In genomic region chr3:172892158-172892557, GRCh38 we compare ENCODE assay signal across 16 cellular contexts.
DNase-seq lines count a peak whose midpoint lies in the region; ATAC-seq and TF ChIP-seq lines count a peak whose summit lies in the region.
"Had no signal": no experiment of that assay in that cellular context is flagged by ENCODE, and none has a peak within 500 bp of the region (broad histone marks: within the 10 kb centered on the region; RNA-seq: fewer than 3 reads in every experiment).

No MANE protein-coding gene starts in this region.

- TF ChIP-seq EP300 in SK-N-SH (IDR thresholded peaks at IDR 0.05; ENCODE audit: borderline replicate concordance in 1 of 2, low read depth in 1 of 2, low read length in 1 of 2) = no peak

- H3K27me3 ChIP-seq in SK-N-SH (ENCODE audit: insufficient read depth) (no peaks in the 10 kb centered on the region), smooth muscle cell (ENCODE audit: low read depth) (no peaks in the 10 kb centered on the region)
- H3K27me3 ChIP-seq: transverse colon had no signal

- no peaks in the 10 kb centered on the region for H3K9me2 ChIP-seq in SK-N-SH

- peaks cover 0 to 6% of the 10 kb centered on the region in 2 donors for H3K27me3 Mint-ChIP-seq in natural killer cell treated with Interleukin-12 subunit alpha and Interleukin-12 subunit beta and Interleukin-15 and Interleukin-18, amount 100 ng/mL, for 72 hours

- DNase-seq in SK-N-SH (no peak), RPMI7951 (ENCODE audit: low read depth) (peak; percentile 42), fibroblast of gingiva (ENCODE audit: low read depth) (peak; percentile 67), smooth muscle cell (lab: John Stamatoyannopoulos, UW; ENCODE audit: unreplicated experiment) (no peak), SIG-M5 treated with dmso at 0.1 percent for 504 hours (lab: John Stamatoyannopoulos, UW; ENCODE audit: unreplicated experiment) (no peak), NCI-H82 (lab: John Stamatoyannopoulos, UW) (no peak)
- DNase-seq in natural killer cell treated with Interleukin-12 subunit alpha and Interleukin-12 subunit beta and Interleukin-15 and Interleukin-18, amount 100 ng/mL, for 72 hours (ENCODE audit: low spot score) = no peak
- DNase-seq: 8988T; activated CD4-positive, CD25-positive, alpha-beta regulatory T cell; activated CD8-positive, alpha-beta memory T cell treated with anti-CD3 and anti-CD28 coated beads, Interleukin-2, amount 50 U/mL, for 4 hours; right cardiac atrium; stimulated activated CD4-positive, alpha-beta T cell treated with anti-CD3 and anti-CD28 coated beads, Interleukin-4, amount 100 ng/mL, for 1 hour; SW 1271; transverse colon had no signal

- H4K20me1 ChIP-seq in SK-N-SH (ENCODE audit: insufficient read depth) = no peaks in the 10 kb centered on the region
- no peaks in the 10 kb centered on the region for H4K20me1 ChIP-seq in smooth muscle cell (ENCODE audit: low read depth)

- CTCF ChIA-PET in SK-N-SH (lab: Yijun Ruan, JAX) = interaction anchor here (0.7 to 0.8 kb wide), 2 partner anchors 22 to 27 kb away, joined by 3 read pairs; no protein-coding TSS in a partner anchor

- no peak for TF ChIP-seq CTCF in SK-N-SH (IDR thresholded peaks at IDR 0.05)
- TF ChIP-seq CTCF in smooth muscle cell (IDR thresholded peaks at IDR 0.05; ENCODE audit: borderline replicate concordance, insufficient read depth, poor library complexity, severe bottlenecking) = no peak

- no peaks in the 10 kb centered on the region for H3K9me3 ChIP-seq in SK-N-SH
- peaks cover 5% of the 10 kb centered on the region for H3K9me3 ChIP-seq in smooth muscle cell (replicated peaks; ENCODE audit: low read depth)
- H3K9me3 ChIP-seq: transverse colon had no signal

- WGBS in SK-N-SH (ENCODE audit: low lambda C conversion rate) = 34% methylated on average over 2 of the region's 2 CpGs
- WGBS in smooth muscle cell (ENCODE audit: low lambda C conversion rate) = 37% methylated on average over 2 of the region's 2 CpGs

- H3K79me2 ChIP-seq in SK-N-SH (ENCODE audit: insufficient read depth) = no peaks in the 10 kb centered on the region
- no peaks in the 10 kb centered on the region for H3K79me2 ChIP-seq in smooth muscle cell (ENCODE audit: low read depth)

- H3K9ac ChIP-seq in SK-N-SH = no peak overlapping the region
- no peak overlapping the region for H3K9ac ChIP-seq in smooth muscle cell (ENCODE audit: low read depth)

- H3K4me3 ChIP-seq in SK-N-SH (ENCODE audit: low read depth in 2 of 2, low read length in 1 of 2) = no peak overlapping the region
- no peak overlapping the region for H3K4me3 ChIP-seq in smooth muscle cell
- H3K4me3 ChIP-seq: transverse colon had no signal

- ATAC-seq in SK-N-SH treated with all-trans-retinoic acid at 6 μM for 48 hours = no peak
- ATAC-seq in natural killer cell treated with Interleukin-12 subunit alpha and Interleukin-12 subunit beta and Interleukin-15 and Interleukin-18, amount 100 ng/mL, for 72 hours = no peak
- ATAC-seq: activated naive CD4-positive, alpha-beta T cell treated with anti-CD3 and anti-CD28 coated beads, Interleukin-2, amount 50 U/mL, for 72 hours had no signal

- no peaks in the 10 kb centered on the region for H3K9me3 Mint-ChIP-seq in natural killer cell treated with Interleukin-12 subunit alpha and Interleukin-12 subunit beta and Interleukin-15 and Interleukin-18, amount 100 ng/mL, for 72 hours

- H3K4me1 Mint-ChIP-seq in natural killer cell treated with Interleukin-12 subunit alpha and Interleukin-12 subunit beta and Interleukin-15 and Interleukin-18, amount 100 ng/mL, for 72 hours (ENCODE audit: low read depth in 2 of 2) = no peaks in the 10 kb centered on the region

- no peak for TF ChIP-seq RAD21 in SK-N-SH (IDR thresholded peaks at IDR 0.05; ENCODE audit: low read length)

- no peak overlapping the region for H3K27ac Mint-ChIP-seq in natural killer cell treated with Interleukin-12 subunit alpha and Interleukin-12 subunit beta and Interleukin-15 and Interleukin-18, amount 100 ng/mL, for 72 hours
- H3K27ac Mint-ChIP-seq: activated naive CD4-positive, alpha-beta T cell treated with anti-CD3 and anti-CD28 coated beads, Interleukin-2, amount 50 U/mL, for 72 hours had no signal

- POLR2A ChIA-PET in SK-N-SH (lab: Yijun Ruan, JAX) = no interaction called here

- H3K4me1 ChIP-seq in SK-N-SH (ENCODE audit: control insufficient read depth in 1 of 2, insufficient read depth in 2 of 2, low read depth in 1 of 2, low read length in 1 of 2) (no peaks in the 10 kb centered on the region), smooth muscle cell (ENCODE audit: low read depth) (no peaks in the 10 kb centered on the region)
- H3K4me1 ChIP-seq: transverse colon had no signal

- H3K36me3 Mint-ChIP-seq in natural killer cell treated with Interleukin-12 subunit alpha and Interleukin-12 subunit beta and Interleukin-15 and Interleukin-18, amount 100 ng/mL, for 72 hours = no peaks in the 10 kb centered on the region
- H3K36me3 Mint-ChIP-seq: activated naive CD4-positive, alpha-beta T cell treated with anti-CD3 and anti-CD28 coated beads, Interleukin-2, amount 50 U/mL, for 72 hours had no signal

- H3K27ac ChIP-seq in SK-N-SH (ENCODE audit: low read depth in 2 of 2, low read length in 1 of 2) = no peak overlapping the region
- H3K27ac ChIP-seq in smooth muscle cell (ENCODE audit: low read depth) = peak overlapping the region; percentile 34
- H3K27ac ChIP-seq: transverse colon had no signal

- no peak overlapping the region for H2AFZ ChIP-seq in SK-N-SH (ENCODE audit: low read depth)
- H2AFZ ChIP-seq in smooth muscle cell (ENCODE audit: low read depth) = no peak overlapping the region

- H3K4me2 ChIP-seq in SK-N-SH (no peak overlapping the region), smooth muscle cell (no peak overlapping the region)

- H3K4me3 Mint-ChIP-seq in natural killer cell treated with Interleukin-12 subunit alpha and Interleukin-12 subunit beta and Interleukin-15 and Interleukin-18, amount 100 ng/mL, for 72 hours = no peak overlapping the region

- H3K36me3 ChIP-seq in SK-N-SH (replicated peaks in 1 of 2; ENCODE audit: control insufficient read depth in 1 of 2, insufficient read depth in 2 of 2, low read length in 1 of 2) = no peaks in the 10 kb centered on the region
- H3K36me3 ChIP-seq in smooth muscle cell (ENCODE audit: low read depth) = peaks cover 3% of the 10 kb centered on the region
- H3K36me3 ChIP-seq: transverse colon had no signal

- no peaks in the 10 kb centered on the region for H3F3A ChIP-seq in SK-N-SH (replicated peaks; ENCODE audit: insufficient read depth)
- no peaks in the 10 kb centered on the region for H3F3A ChIP-seq in smooth muscle cell (ENCODE audit: low read depth)

TF ChIP-seq in SK-N-SH treated with all-trans-retinoic acid at 6 μM for 48 hours, 23 proteins besides CTCF, POLR2A, EP300 and RAD21:
- TF ChIP-seq ZNF565 (CRISPR knock-in tag; conservative IDR thresholded peaks at IDR 0.05; ENCODE audit: low read depth) (no peak), ISL1 (CRISPR knock-in tag; IDR thresholded peaks at IDR 0.05) (peak; percentile 7; the same call in 1 of the 2 replicates), ZNF70 (CRISPR knock-in tag; IDR thresholded peaks at IDR 0.05) (no peak), OSR1 (CRISPR knock-in tag; IDR thresholded peaks at IDR 0.05) (no peak), TOX (CRISPR knock-in tag; IDR thresholded peaks at IDR 0.05; ENCODE audit: borderline replicate concordance) (no peak), CSDC2 (CRISPR knock-in tag; IDR thresholded peaks at IDR 0.05) (no peak), CSRNP3 (CRISPR knock-in tag; IDR thresholded peaks at IDR 0.05) (no peak), ZC3H10 (CRISPR knock-in tag; IDR thresholded peaks at IDR 0.05) (no peak)

TF ChIP-seq in SK-N-SH, 30 proteins besides CTCF, POLR2A, EP300 and RAD21:
- TF ChIP-seq GABPA (IDR thresholded peaks at IDR 0.05; ENCODE audit: low read depth) (no peak), MXI1 (IDR thresholded peaks at IDR 0.05; ENCODE audit: low read depth, low read length) (no peak), GATA2 (CRISPR knock-in tag; IDR thresholded peaks at IDR 0.05) (no peak), SMC3 (IDR thresholded peaks at IDR 0.05; ENCODE audit: low read depth, low read length) (no peak), ZBTB33 (IDR thresholded peaks at IDR 0.05; ENCODE audit: borderline replicate concordance, low read depth) (no peak), USF1 (IDR thresholded peaks at IDR 0.05; ENCODE audit: borderline replicate concordance, low read depth) (no peak), EZH2phosphoT487 (IDR thresholded peaks at IDR 0.05; ENCODE audit: borderline replicate concordance, low read depth) (no peak), TAF1 (IDR thresholded peaks at IDR 0.05; ENCODE audit: borderline replicate concordance, low read depth, low read length) (no peak), RFX5 (IDR thresholded peaks at IDR 0.05; ENCODE audit: low read length) (no peak)

Comparison
In these comparisons a context has a peak if more than half of its experiments do, and no peak if none do; other contexts are left out.
1. DNase-seq: peak in RPMI7951 (single experiment) and fibroblast of gingiva (single experiment); none in SK-N-SH (single experiment), smooth muscle cell (single experiment), SIG-M5 treated with dmso at 0.1 percent for 504 hours (single experiment), natural killer cell treated with Interleukin-12 subunit alpha and Interleukin-12 subunit beta and Interleukin-15 and Interleukin-18, amount 100 ng/mL, for 72 hours (single experiment) and NCI-H82 (single experiment).